ENCODE assay signal across 1 cellular context in genomic region chr22:19724927-19725661, GRCh38.
TF ChIP-seq lines count a peak whose summit lies in the region.

No MANE protein-coding gene starts in this region.

TF ChIP-seq in K562, 482 proteins besides CTCF, POLR2A, EP300 and RAD21:
- TF ChIP-seq HDAC6 (IDR thresholded peaks at IDR 0.05; ENCODE audit: low read depth, low read length), result peak; percentile 70
- TF ChIP-seq HEY1 (CRISPR knock-in tag; IDR thresholded peaks at IDR 0.05; ENCODE audit: borderline replicate concordance), result no peak
- 0 out of 2 replicates have a peak, but pooled peaks have one; percentile 18 for TF ChIP-seq THAP12 (CRISPR knock-in tag; IDR thresholded peaks at IDR 0.05)
- no peak for TF ChIP-seq DDX20 (tag; IDR thresholded peaks at IDR 0.05; ENCODE audit: low read depth)
- TF ChIP-seq SIRT6 (IDR thresholded peaks at IDR 0.05; ENCODE audit: low read depth, low read length), result peak; percentile 51
- TF ChIP-seq ZKSCAN3 (CRISPR knock-in tag; IDR thresholded peaks at IDR 0.05), result no peak
- TF ChIP-seq HOXB6 (CRISPR knock-in tag; IDR thresholded peaks at IDR 0.05; ENCODE audit: borderline replicate concordance), result peak; percentile 3; the same call in 1 of the 2 replicates
- peak; percentile 93 for TF ChIP-seq POLR2B (IDR thresholded peaks at IDR 0.05; ENCODE audit: low read depth, partially characterized antibody)
- no peak for TF ChIP-seq MYC (IDR thresholded peaks at IDR 0.05; ENCODE audit: low read depth, low read length)
- TF ChIP-seq MYC (CRISPR knock-in tag; IDR thresholded peaks at IDR 0.05; ENCODE audit: borderline replicate concordance, low read depth), result 0 out of 2 replicates have a peak, but pooled peaks have one; percentile 27
- peak; percentile 2 for TF ChIP-seq SP2 (IDR thresholded peaks at IDR 0.05; ENCODE audit: extremely low read depth, low read depth, low read length, poor library complexity, severe bottlenecking)
- TF ChIP-seq ZNF253 (CRISPR knock-in tag; conservative IDR thresholded peaks at IDR 0.05), result 0 out of 2 replicates have a peak, but pooled peaks have one; percentile 38
- peak; percentile 7; the same call in 1 of the 2 replicates for TF ChIP-seq BCOR (IDR thresholded peaks at IDR 0.05)
- no peak for TF ChIP-seq TARDBP (IDR thresholded peaks at IDR 0.05)
- peak; percentile 68 for TF ChIP-seq KDM5B (IDR thresholded peaks at IDR 0.05; ENCODE audit: insufficient replicate concordance, low read depth, low read length)
- peak in 1 of 2 experiments; percentile 25; a peak in 1 of 4 replicates for TF ChIP-seq BCLAF1 (IDR thresholded peaks at IDR 0.05; ENCODE audit: borderline replicate concordance in 1 of 2, control insufficient read depth in 1 of 2, low read depth in 2 of 2, low read length in 1 of 2)
- TF ChIP-seq POLR2AphosphoS2 (IDR thresholded peaks at IDR 0.05; ENCODE audit: low read length), result peak; percentile 97
- 0 out of 2 replicates have a peak, but pooled peaks have one; percentile 12 for TF ChIP-seq SMARCA5 (IDR thresholded peaks at IDR 0.05)
- TF ChIP-seq RBFOX2 (IDR thresholded peaks at IDR 0.05; ENCODE audit: low read depth, low read length), result peak; percentile 54
- peak; percentile 66; the same call in 1 of the 2 replicates for TF ChIP-seq ZBTB2 (IDR thresholded peaks at IDR 0.05)
- TF ChIP-seq ZNF740 (CRISPR knock-in tag; IDR thresholded peaks at IDR 0.05), result no peak
- TF ChIP-seq ZNF740 (tag; IDR thresholded peaks at IDR 0.05), result no peak
- peak; percentile 98 for TF ChIP-seq SUPT5H (IDR thresholded peaks at IDR 0.05)
- TF ChIP-seq MCM5 (IDR thresholded peaks at IDR 0.05; ENCODE audit: low read depth), result no peak
- peak; percentile 5 for TF ChIP-seq MXD1 (CRISPR knock-in tag; IDR thresholded peaks at IDR 0.05; ENCODE audit: borderline replicate concordance, poor library complexity, severe bottlenecking)
- peak; percentile 99 for TF ChIP-seq EGR1 (conservative IDR thresholded peaks at IDR 0.05)
- TF ChIP-seq ATF7 (IDR thresholded peaks at IDR 0.05), result no peak
- peak in 1 of 2 experiments; percentile 50; a peak in 1 of 4 replicates for TF ChIP-seq HDAC1 (IDR thresholded peaks at IDR 0.05)
- peak; percentile 6 for TF ChIP-seq ARHGAP35 (IDR thresholded peaks at IDR 0.05; ENCODE audit: partially characterized antibody)
- no peak for TF ChIP-seq IRF9 (tag; IDR thresholded peaks at IDR 0.05)
- TF ChIP-seq TRIM24 (IDR thresholded peaks at IDR 0.05), result peak; percentile 77 to 85
- no peak for TF ChIP-seq ZBTB34 (CRISPR knock-in tag; IDR thresholded peaks at IDR 0.05)
- no peak for TF ChIP-seq HNRNPK (IDR thresholded peaks at IDR 0.05; ENCODE audit: low read depth, low read length, poor library complexity, severe bottlenecking)
- peak; percentile 85 for TF ChIP-seq POLR2G (IDR thresholded peaks at IDR 0.05; ENCODE audit: low read depth, low read length)
- no peak for TF ChIP-seq USF1 (CRISPR knock-in tag; IDR thresholded peaks at IDR 0.05)
- TF ChIP-seq ZNF507 (tag; conservative IDR thresholded peaks at IDR 0.05), result no peak
- TF ChIP-seq HES1 (IDR thresholded peaks at IDR 0.05; ENCODE audit: low read depth), result no peak
- TF ChIP-seq CGGBP1 (CRISPR knock-in tag; IDR thresholded peaks at IDR 0.05), result peak; percentile 71
- peak; percentile 11; the same call in 1 of the 2 replicates for TF ChIP-seq ZFPM2 (CRISPR knock-in tag; IDR thresholded peaks at IDR 0.05)
- TF ChIP-seq CHD2 (IDR thresholded peaks at IDR 0.05; ENCODE audit: low read depth, low read length), result peak; percentile 33
- TF ChIP-seq TAF15 (IDR thresholded peaks at IDR 0.05; ENCODE audit: low read depth, low read length), result peak; percentile 85; the same call in 1 of the 2 replicates
